ENCODE assay signal across 9 cellular contexts in genomic region chr5:72451771-72452505, GRCh38. TPM values are rescaled to one million over a fixed set of nuclear protein-coding genes. Genes with fewer than 3 reads are reported as not detected.
DNase-seq lines count a peak whose midpoint lies in the region; ATAC-seq, FAIRE-seq and TF ChIP-seq lines count a peak whose summit lies in the region.
"Had no signal": no experiment of that assay in that cellular context is flagged by ENCODE, and none has a peak within 500 bp of the region (broad histone marks: within the 10 kb centered on the region; RNA-seq: fewer than 3 reads in every experiment).

No MANE protein-coding gene starts in this region.

- H3K9me3 Mint-ChIP-seq in HFFc6: no peaks in the 10 kb centered on the region
- no peaks in the 10 kb centered on the region for H3K9me3 Mint-ChIP-seq in activated T-cell treated with anti-CD3 and anti-CD28 coated beads, Interleukin-2, amount 50 U/mL, for 4 hours

- H3K36me3 Mint-ChIP-seq in HFFc6 (ENCODE audit: low read depth): no peaks in the 10 kb centered on the region
- no peaks in the 10 kb centered on the region for H3K36me3 Mint-ChIP-seq in activated T-cell treated with anti-CD3 and anti-CD28 coated beads, Interleukin-2, amount 50 U/mL, for 4 hours (ENCODE audit: insufficient read depth)

- peak; percentile 80 for FAIRE-seq in GM12891 (lab: Jason Lieb, UNC)

- no peaks in the 10 kb centered on the region for H3K36me3 ChIP-seq in osteoblast (ENCODE audit: insufficient read depth, low read length)

- no peak for TF ChIP-seq CTCF in HFFc6 (IDR thresholded peaks at IDR 0.05)
- TF ChIP-seq CTCF in osteoblast (IDR thresholded peaks at IDR 0.05; ENCODE audit: extremely low read depth, low read depth, low read length): no peak

- H3K4me3 Mint-ChIP-seq in HFFc6: peak overlapping the region; percentile 64
- H3K4me3 Mint-ChIP-seq in activated T-cell treated with anti-CD3 and anti-CD28 coated beads, Interleukin-2, amount 50 U/mL, for 4 hours: no peak overlapping the region

- ATAC-seq in HG03457 (IDR thresholded peaks at IDR 0.05; ENCODE audit: unreplicated experiment) (no peak), HG02870 (IDR thresholded peaks at IDR 0.05; ENCODE audit: unreplicated experiment) (no peak)
- ATAC-seq in activated T-cell treated with anti-CD3 and anti-CD28 coated beads, Interleukin-2, amount 50 U/mL, for 4 hours: no peak

- H3K4me2 ChIP-seq in osteoblast (ENCODE audit: insufficient read depth, low read length): peak overlapping the region; percentile 51

- H3K27me3 Mint-ChIP-seq in HFFc6 (ENCODE audit: insufficient read depth): peaks cover 2% of the 10 kb centered on the region
- peaks cover 2% of the 10 kb centered on the region for H3K27me3 Mint-ChIP-seq in activated T-cell treated with anti-CD3 and anti-CD28 coated beads, Interleukin-2, amount 50 U/mL, for 4 hours (ENCODE audit: low read depth)

- peaks cover 49% of the 10 kb centered on the region for H3K4me1 Mint-ChIP-seq in HFFc6 (ENCODE audit: low read depth)
- H3K4me1 Mint-ChIP-seq in activated T-cell treated with anti-CD3 and anti-CD28 coated beads, Interleukin-2, amount 50 U/mL, for 4 hours (ENCODE audit: low read depth): no peaks in the 10 kb centered on the region

- H3K9me3 ChIP-seq in osteoblast (ENCODE audit: low read depth, low read length): no peaks in the 10 kb centered on the region

- no peaks in the 10 kb centered on the region for H3K27me3 ChIP-seq in osteoblast (ENCODE audit: insufficient read depth, low read length)

- no peak for DNase-seq in GM12891 (ENCODE audit: insufficient read length, low spot score)
- peak; percentile 74 for DNase-seq in HFFc6
- peak; percentile 42 for DNase-seq in OCI-M1 (lab: John Stamatoyannopoulos, UW)
- peak; percentile 100 for DNase-seq in fibroblast of gingiva (ENCODE audit: low read depth)
- peak; percentile 95 for DNase-seq in osteoblast (ENCODE audit: insufficient read length, low spot score, missing footprints)
- no peak for DNase-seq in activated T-cell treated with anti-CD3 and anti-CD28 coated beads, Interleukin-2, amount 50 U/mL, for 4 hours

- no peaks in the 10 kb centered on the region for H3K79me2 ChIP-seq in osteoblast (ENCODE audit: insufficient read depth, low read length)

- H4K20me1 ChIP-seq in osteoblast (ENCODE audit: insufficient read depth, low read length): no peaks in the 10 kb centered on the region

- H2AFZ ChIP-seq in osteoblast (ENCODE audit: low read length): peak overlapping the region; percentile 91

- peak overlapping the region; percentile 17 for H3K4me3 ChIP-seq in osteoblast (ENCODE audit: insufficient read depth, low read length)

- peaks cover 33% of the 10 kb centered on the region for H3K4me1 ChIP-seq in osteoblast (ENCODE audit: insufficient read depth, low read length)

- TF ChIP-seq POLR2A in GM12891 (IDR thresholded peaks at IDR 0.05; ENCODE audit: low read depth, low read length): no peak

- H3K27ac ChIP-seq in osteoblast (ENCODE audit: low read depth, low read length): peak overlapping the region; percentile 92

- peak overlapping the region; percentile 99 for H3K27ac Mint-ChIP-seq in HFFc6

TF ChIP-seq in GM12891, 5 proteins besides CTCF, POLR2A, EP300 and RAD21:
- TF ChIP-seq TAF1 (IDR thresholded peaks at IDR 0.05; ENCODE audit: low read depth, low read length): 0 out of 2 replicates have a peak, but pooled peaks have one; percentile 19
- no peak for TF ChIP-seq POLR2AphosphoS5 (IDR thresholded peaks at IDR 0.05; ENCODE audit: low read depth, low read length)
- TF ChIP-seq SPI1 (IDR thresholded peaks at IDR 0.05; ENCODE audit: low read depth, low read length): no peak
TF ChIP-seq in GM12891: peak in this region for 1.

RNA-seq across cellular contexts. Expression of gene ZNF366, which starts 55.3 kb away (rescaled TPM):
- polyA plus RNA-seq in GM12891 (2012; ENCODE audit: low read depth, missing spikeins): 0.22 TPM
- not detected for total RNA-seq in HFFc6 (2021; fragmentation: NEBNext Ultra II Directional; extraction: Animal tissue kit (Norgen Biotek cat#: 25700))
- total RNA-seq in osteoblast: not detected in 2 replicates
- not detected for total RNA-seq in activated T-cell treated with anti-CD3 and anti-CD28 coated beads, Interleukin-2, amount 50 U/mL, for 4 hours
- total RNA-seq: NCI-H460 had no signal

Comparison
In these comparisons a context has a peak if more than half of its experiments do, and no peak if none do; other contexts are left out.
1. DNase-seq: peak in HFFc6 (single experiment), OCI-M1 (single experiment), fibroblast of gingiva (single experiment) and osteoblast (single experiment); none in GM12891 (single experiment) and activated T-cell treated with anti-CD3 and anti-CD28 coated beads, Interleukin-2, amount 50 U/mL, for 4 hours (single experiment).